In the genomic region with DNA sequence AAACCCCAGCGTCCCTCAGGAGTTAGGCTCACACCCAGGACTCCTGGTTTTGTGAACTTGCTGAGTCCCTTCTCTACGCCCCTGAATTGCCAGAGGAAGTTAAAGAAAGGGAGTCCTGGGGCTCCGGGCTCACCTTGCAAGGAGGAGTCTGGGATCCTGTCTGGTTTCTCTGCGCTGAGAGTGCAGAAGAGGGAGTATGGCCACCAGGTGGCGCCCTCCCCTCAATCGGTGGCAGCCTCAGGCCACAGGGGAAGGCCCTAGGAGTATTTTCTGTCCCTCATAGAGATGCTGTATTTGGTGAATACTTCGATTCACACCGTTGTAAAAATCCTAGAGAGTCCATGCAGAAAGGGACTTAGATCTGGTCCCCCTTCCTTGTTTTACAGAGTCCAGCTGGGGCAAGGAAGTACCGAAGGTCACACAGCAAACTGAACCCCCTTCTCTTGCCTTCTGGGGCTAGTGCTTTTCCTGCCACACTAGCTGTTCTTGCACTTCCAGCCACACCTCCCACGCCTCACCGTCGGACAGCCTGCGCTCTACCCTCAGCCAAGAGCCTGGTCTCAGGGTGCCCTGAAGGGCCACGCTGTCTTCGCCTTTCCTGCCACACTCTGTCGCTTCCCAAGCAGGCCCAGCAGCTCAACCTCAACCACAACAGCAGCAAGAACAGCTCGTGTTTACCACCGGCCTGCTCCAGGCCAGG, we compare ENCODE assay signal across 8 cellular contexts. TPM values are rescaled to one million over a fixed set of nuclear protein-coding genes. Genes with fewer than 3 reads are reported as not detected.
DNase-seq lines count a peak whose midpoint lies in the region; ATAC-seq, FAIRE-seq and TF ChIP-seq lines count a peak whose summit lies in the region.

No MANE protein-coding gene starts in this region.

- FAIRE-seq in RCC 7860 (lab: Jason Lieb, UNC) = no peak

- H3K9ac ChIP-seq in DND-41 (ENCODE audit: low read depth, low read length) = no peak overlapping the region

- no peaks in the 10 kb centered on the region for H4K20me1 ChIP-seq in DND-41 (ENCODE audit: insufficient read depth, low read length)

- TF ChIP-seq POLR2A in ovary (IDR thresholded peaks at IDR 0.05) (no peak), transverse colon (IDR thresholded peaks at IDR 0.05) (no peak)

- TF ChIP-seq EP300 in ovary (IDR thresholded peaks at IDR 0.05) (no peak), transverse colon (IDR thresholded peaks at IDR 0.05; ENCODE audit: low read depth) (no peak)

- H3K9me3 ChIP-seq in DND-41 (ENCODE audit: insufficient read depth, low read length, severe bottlenecking) (no peaks in the 10 kb centered on the region), ovary (no peaks in the 10 kb centered on the region), transverse colon (no peaks in the 10 kb centered on the region)

- no peak overlapping the region for H2AFZ ChIP-seq in DND-41 (ENCODE audit: low read depth, low read length)

- H3K4me3 ChIP-seq in DND-41 (ENCODE audit: low read depth in 1 of 2, low read length in 2 of 2) (no peak overlapping the region), ovary (no peak overlapping the region), transverse colon (no peak overlapping the region)

- H3K4me2 ChIP-seq in DND-41 (ENCODE audit: insufficient read depth, low read length) = no peak overlapping the region

- in situ Hi-C loops in transverse colon (cut with MboI; ENCODE audit: low pct_ligation_motif_present in 1 of 4, low pct_unique_long_range_greater_than_20kb in 1 of 4, low sequenced_read_pairs in 3 of 4) = loop anchor here (5.0 to 25.0 kb wide), 3 partner anchors 137 to 344 kb away; no protein-coding TSS in a partner anchor

- 39 to 46% (median 44%) methylated on average over 18 of the region's 18 CpGs for WGBS in ovary, 3 donors
- 47 to 53% methylated on average over 3 to 17 of the region's 18 CpGs for WGBS in transverse colon (ENCODE audit: low coverage in 1 of 2), 2 donors

- DNase-seq in DND-41 = peak; percentile 69
- peak; percentile 66 for DNase-seq in HK-2 (ENCODE audit: unreplicated experiment)
- DNase-seq in RCC 7860 (ENCODE audit: low spot score) = peak; percentile 27
- DNase-seq in activated T-helper 1 cell treated with anti-CD3 and anti-CD28 coated beads, Interleukin-2, amount 50 U/mL, for 16 hours (ENCODE audit: low read depth in 1 of 2, low spot score in 1 of 2) = peak; percentile 60 to 64
- no peak for DNase-seq in foreskin keratinocyte
- peak; percentile 49 to 86 (median 72) for DNase-seq in ovary
- peak; percentile 78 for DNase-seq in transverse colon

- H3K27ac ChIP-seq in DND-41 (ENCODE audit: low read length) (no peak overlapping the region), foreskin keratinocyte (no peak overlapping the region), ovary (no peak overlapping the region), transverse colon (peak overlapping the region in 1 of 4 donors; percentile 54)

- H3K36me3 ChIP-seq in DND-41 (ENCODE audit: insufficient read depth, low read length) (no peaks in the 10 kb centered on the region), ovary (no peaks in the 10 kb centered on the region), transverse colon (no peaks in the 10 kb centered on the region)

- intact Hi-C loops in ovary (cut with DNase I) = loop anchor here in 2 of 4 donors (5.0 to 10.0 kb wide), 2 partner anchors 169 to 177 kb away; no protein-coding TSS in a partner anchor
- intact Hi-C loops in transverse colon (cut with DNase I; ENCODE audit: low total_unique reads) = loop anchor here (2.0 kb wide), 1 partner anchor 143 kb away; no protein-coding TSS in a partner anchor

- peak; percentile 99 for ATAC-seq in DND-41 (ENCODE audit: insufficient read depth, low read depth)
- peak; percentile 97 for ATAC-seq in GM21367 (IDR thresholded peaks at IDR 0.05; ENCODE audit: unreplicated experiment)
- ATAC-seq in foreskin keratinocyte = peak; percentile 91

- H3K27me3 ChIP-seq in DND-41 (ENCODE audit: insufficient read depth, low read length, poor library complexity) (peaks cover 5% of the 10 kb centered on the region), foreskin keratinocyte (peaks cover 31% of the 10 kb centered on the region), ovary (no peaks in the 10 kb centered on the region), transverse colon (peaks cover 51% of the 10 kb centered on the region)

- H3K4me1 ChIP-seq in DND-41 (ENCODE audit: insufficient read depth, low read length) = no peaks in the 10 kb centered on the region
- no peaks in the 10 kb centered on the region for H3K4me1 ChIP-seq in foreskin keratinocyte
- no peaks in the 10 kb centered on the region for H3K4me1 ChIP-seq in ovary (ENCODE audit: insufficient read depth)
- H3K4me1 ChIP-seq in transverse colon = peaks cover 0 to 8% (median 0%) of the 10 kb centered on the region in 4 donors

- peak; percentile 93 for TF ChIP-seq CTCF in DND-41 (IDR thresholded peaks at IDR 0.05; ENCODE audit: borderline replicate concordance, extremely low read depth, low read length, poor library complexity, severe bottlenecking)
- peak; percentile 88 for TF ChIP-seq CTCF in foreskin keratinocyte (conservative IDR thresholded peaks at IDR 0.05)
- TF ChIP-seq CTCF in ovary (IDR thresholded peaks at IDR 0.05) = peak; percentile 37 to 72 (median 50)
- TF ChIP-seq CTCF in transverse colon (IDR thresholded peaks at IDR 0.05) = peak; percentile 75 to 95 (median 91)

- H3K79me2 ChIP-seq in DND-41 (ENCODE audit: insufficient read depth, low read length) = no peaks in the 10 kb centered on the region

RNA-seq across cellular contexts. Expression of a gene that starts 10.2 kb away (rescaled TPM):
- total RNA-seq in foreskin keratinocyte (0.17 TPM in 1 of 2 replicates, not detected in the other), ovary (not detected), transverse colon (1 to 10 TPM; 6.7 to 8.0 (median 7.4) TPM)
- polyA plus RNA-seq in foreskin keratinocyte (0.12 and 0.21 TPM in 2 replicates), ovary (not detected)

RNA-seq across cellular contexts. Expression of a gene that starts 22.0 kb away (rescaled TPM):
- total RNA-seq in foreskin keratinocyte = 32.4 and 37.7 TPM in 2 replicates
- 35.7 and 37.1 TPM in 2 replicates for polyA plus RNA-seq in foreskin keratinocyte
- 10 to 100 TPM; 18.7 to 63.1 (median 41.5) TPM for total RNA-seq in ovary
- 10 to 100 TPM; 23.1 to 58.2 TPM for polyA plus RNA-seq in ovary
- total RNA-seq in transverse colon = 10 to 100 TPM; 26.3 to 47.1 (median 33.1) TPM

Comparison
In these comparisons a context has a peak if more than half of its experiments do, and no peak if none do; other contexts are left out.
1. DNase-seq: peak in DND-41 (single experiment), HK-2 (single experiment), RCC 7860 (single experiment), activated T-helper 1 cell treated with anti-CD3 and anti-CD28 coated beads, Interleukin-2, amount 50 U/mL, for 16 hours (2 of 2), ovary (5 of 5) and transverse colon (single experiment); none in foreskin keratinocyte (0 of 2).
2. Peak in every context shown above with its lines, with median percentiles within 50 percentile points of each other: ATAC-seq and CTCF ChIP-seq.